ENCODE assay signal across 27 cellular contexts in the genomic region with DNA sequence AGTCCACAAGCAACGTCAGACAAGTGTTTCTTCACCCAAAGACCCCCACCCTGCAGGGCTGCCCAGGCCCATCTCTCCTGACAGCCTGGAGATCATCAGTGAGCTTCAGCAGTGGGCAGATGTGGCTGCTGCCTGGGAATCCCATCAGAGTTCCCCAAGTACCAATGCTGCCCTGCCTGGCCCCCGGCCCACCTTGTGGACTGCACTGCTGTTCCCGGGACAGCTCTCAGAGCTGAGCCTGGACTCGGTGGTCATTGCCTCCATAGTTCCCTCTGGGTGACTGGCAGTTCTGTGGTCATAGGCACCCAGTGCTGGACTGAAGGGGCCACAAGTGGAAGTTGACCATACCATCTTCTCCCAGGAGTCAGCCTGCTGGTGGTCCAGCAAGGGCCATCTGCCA. TPM values are rescaled to one million over a fixed set of nuclear protein-coding genes. Genes with fewer than 3 reads are reported as not detected.
"Had no signal": no experiment of that assay in that cellular context is flagged by ENCODE, and none has a peak within 500 bp of the region (broad histone marks: within the 10 kb centered on the region; RNA-seq: fewer than 3 reads in every experiment).

No MANE protein-coding gene starts in this region.

- H3K9me3 ChIP-seq: left ventricle myocardium inferior, thoracic aorta, tibial artery, uterus had no signal

- H3K4me2 ChIP-seq: hepatocyte, neural progenitor cell had no signal

- H3K27ac Mint-ChIP-seq: memory B cell; mesothelial cell of epicardium; naive B cell; natural killer cell; nephron progenitor cell; neural progenitor cell; progenitor cell of endocrine pancreas; stimulated activated naive B cell treated with anti-CD40 and anti-IgM and Interleukin-4, amounts not matched to agents 10 μg/mL and 1 μg/mL and 100 μg/mL, for 72 hours had no signal

- H3K4me1 ChIP-seq: heart right ventricle, left ventricle myocardium inferior, neural progenitor cell, parathyroid adenoma, stomach, tibial artery, uterus had no signal

- H3K4me3 ChIP-seq: heart right ventricle, hepatocyte, left ventricle myocardium inferior, neural progenitor cell, skin epidermis, stomach, thoracic aorta, tibial artery, uterus had no signal

- H3K36me3 ChIP-seq: heart right ventricle, left ventricle myocardium inferior, neural progenitor cell, neutrophil, stomach, thoracic aorta, tibial artery, uterus had no signal

- H2AFZ ChIP-seq: hepatocyte, neural progenitor cell, parathyroid adenoma had no signal

- H3K9ac ChIP-seq: neural progenitor cell, parathyroid adenoma had no signal

- H3K27ac ChIP-seq: heart right ventricle, hepatocyte, left ventricle myocardium inferior, neural progenitor cell, neutrophil, parathyroid adenoma, skin epidermis, stomach, thoracic aorta, tibial artery, uterus had no signal

- H3K36me3 Mint-ChIP-seq: memory B cell; natural killer cell; neural progenitor cell; stimulated activated naive B cell treated with anti-CD40 and anti-IgM and Interleukin-4, amounts not matched to agents 10 μg/mL and 1 μg/mL and 100 μg/mL, for 72 hours had no signal

- H3K27me3 Mint-ChIP-seq: memory B cell; naive B cell; progenitor cell of endocrine pancreas; stimulated activated naive B cell treated with anti-CD40 and anti-IgM and Interleukin-4, amounts not matched to agents 10 μg/mL and 1 μg/mL and 100 μg/mL, for 72 hours had no signal

- H3K4me1 Mint-ChIP-seq: memory B cell; mesothelial cell of epicardium; naive B cell; natural killer cell; nephron progenitor cell; neural progenitor cell; stimulated activated naive B cell treated with anti-CD40 and anti-IgM and Interleukin-4, amounts not matched to agents 10 μg/mL and 1 μg/mL and 100 μg/mL, for 72 hours had no signal

- H3K27me3 ChIP-seq: hepatocyte, neural progenitor cell, neutrophil, stomach, tibial artery, uterus had no signal

- H3K79me2 ChIP-seq: hepatocyte, parathyroid adenoma had no signal

- ATAC-seq: heart right ventricle; natural killer cell; right cardiac atrium; sciatic nerve; stimulated activated naive B cell treated with anti-CD40 and anti-IgM and Interleukin-4, amounts not matched to agents 10 μg/mL and 1 μg/mL and 100 μg/mL, for 72 hours; stimulated activated naive CD8-positive, alpha-beta T cell treated with anti-CD3 and anti-CD28 coated beads, Interleukin-15, Interleukin-2, amounts not matched to agents 100 U/mL and 50 U/mL, for 24 hours had no signal

- H3K4me3 Mint-ChIP-seq: memory B cell; mesothelial cell of epicardium; naive B cell; natural killer cell; nephron progenitor cell; neural progenitor cell; stimulated activated naive B cell treated with anti-CD40 and anti-IgM and Interleukin-4, amounts not matched to agents 10 μg/mL and 1 μg/mL and 100 μg/mL, for 72 hours had no signal

- DNase-seq: heart right ventricle; kidney glomerular epithelial cell; left ventricle myocardium inferior; naive B cell; natural killer cell; nephron progenitor cell; right cardiac atrium; stimulated activated CD4-positive, alpha-beta T cell treated with anti-CD3 and anti-CD28 coated beads, Interleukin-12 subunit alpha, Interleukin-12 subunit beta, amount 100 ng/mL, for 4 hours; stimulated activated CD4-positive, alpha-beta T cell treated with anti-CD3 and anti-CD28 coated beads, Interleukin-15, amount 100 ng/mL, for 24 hours; stimulated activated CD4-positive, alpha-beta T cell treated with anti-CD3 and anti-CD28 coated beads, Interleukin-2, amount 100 ng/mL, for 24 hours; stimulated activated CD4-positive, alpha-beta T cell treated with anti-CD3 and anti-CD28 coated beads, Interleukin-4, amount 100 ng/mL, for 1 hour; stimulated activated naive B cell treated with anti-CD40 and anti-IgM and Interleukin-4, amounts not matched to agents 10 μg/mL and 1 μg/mL and 100 μg/mL, for 72 hours; stimulated activated naive CD8-positive, alpha-beta T cell treated with anti-CD3 and anti-CD28 coated beads, Interleukin-15, Interleukin-2, amounts not matched to agents 100 U/mL and 50 U/mL, for 24 hours; stomach; trophoblast cell; uterus had no signal

RNA-seq across cellular contexts. Expression of a gene that starts 24.5 kb away (rescaled TPM):
- total RNA-seq: hepatocyte, mesothelial cell of epicardium, progenitor cell of endocrine pancreas, thoracic aorta had no signal
- polyA plus RNA-seq: hepatocyte had no signal
